Comparison of ENCODE assay signal across 2 cellular contexts in genomic region chr19:42012747-42013146, GRCh38.
TF ChIP-seq lines count a peak whose summit lies in the region.
"Not testable (repeated sequence)": the region's sequence is repeated elsewhere in the genome, so short reads cannot be mapped to it uniquely, and the experiment has no call there.

No MANE protein-coding gene starts in this region.

TF ChIP-seq in K562, 482 proteins besides CTCF, POLR2A, EP300 and RAD21:
- TF ChIP-seq L3MBTL2 (IDR thresholded peaks at IDR 0.05), result peak; percentile 45; the same call in 1 of the 2 replicates
- peak; percentile 93 for TF ChIP-seq ZBTB40 (IDR thresholded peaks at IDR 0.05)
- peak; percentile 83 for TF ChIP-seq ZBTB40 (CRISPR knock-in tag; IDR thresholded peaks at IDR 0.05)

TF ChIP-seq in HepG2, 621 proteins besides CTCF, POLR2A, EP300 and RAD21:
- 0 out of 2 replicates have a peak, but pooled peaks have one; percentile 15 for TF ChIP-seq ZBTB40 (IDR thresholded peaks at IDR 0.05)
- TF ChIP-seq ZBTB40 (CRISPR knock-in tag; IDR thresholded peaks at IDR 0.05), result not testable (repeated sequence)
